Comparison of ENCODE assay signal across 11 cellular contexts in genomic region chr5:154712518-154713437, GRCh38. TPM values are rescaled to one million over a fixed set of nuclear protein-coding genes. Genes with fewer than 3 reads are reported as not detected.
DNase-seq lines count a peak whose midpoint lies in the region; ATAC-seq, FAIRE-seq and TF ChIP-seq lines count a peak whose summit lies in the region.
"Had no signal": no experiment of that assay in that cellular context is flagged by ENCODE, and none has a peak within 500 bp of the region (broad histone marks: within the 10 kb centered on the region; RNA-seq: fewer than 3 reads in every experiment).

No MANE protein-coding gene starts in this region.

- DNase-seq in left ventricle myocardium superior, result peak; percentile 37
- DNase-seq in right atrium auricular region (ENCODE audit: low spot score), result no peak
- DNase-seq in Peyer's patch, result peak in 2 of 3 donors; percentile 83
- DNase-seq in kidney, result peak; percentile 80
- peak; percentile 77 for DNase-seq in upper lobe of right lung
- no peak for DNase-seq in pons (ENCODE audit: low spot score)
- no peak for DNase-seq in activated CD4-positive, alpha-beta memory T cell treated with anti-CD3 and anti-CD28 coated beads for 36 hours
- DNase-seq: activated CD4-positive, alpha-beta T cell treated with anti-CD3 and anti-CD28 coated beads for 4 hours had no signal

- H3K9me3 Mint-ChIP-seq in activated CD4-positive, alpha-beta memory T cell treated with anti-CD3 and anti-CD28 coated beads for 36 hours, result no peaks in the 10 kb centered on the region
- H3K9me3 Mint-ChIP-seq: brain had no signal

- H3K4me1 Mint-ChIP-seq in activated CD4-positive, alpha-beta memory T cell treated with anti-CD3 and anti-CD28 coated beads for 36 hours (ENCODE audit: low read depth), result peaks cover 5% of the 10 kb centered on the region

- TF ChIP-seq CTCF in right atrium auricular region (IDR thresholded peaks at IDR 0.05) (no peak), Peyer's patch (IDR thresholded peaks at IDR 0.05) (no peak), kidney (IDR thresholded peaks at IDR 0.05; ENCODE audit: borderline replicate concordance, extremely low read depth, insufficient read depth) (no peak), upper lobe of right lung (IDR thresholded peaks at IDR 0.05) (no peak)

- POLR2A ChIA-PET in activated CD4-positive, alpha-beta memory T cell treated with anti-CD3 and anti-CD28 coated beads for 36 hours (lab: Charles Lee), result no interaction called here

- H3K9me3 ChIP-seq in right atrium auricular region (no peaks in the 10 kb centered on the region), Peyer's patch (no peaks in the 10 kb centered on the region), kidney (ENCODE audit: control insufficient read depth in 1 of 2, low read length in 2 of 2) (no peaks in the 10 kb centered on the region), upper lobe of right lung (no peaks in the 10 kb centered on the region)

- CTCF ChIA-PET in activated CD4-positive, alpha-beta memory T cell treated with anti-CD3 and anti-CD28 coated beads for 36 hours (lab: Charles Lee), result no interaction called here

- H3K4me3 ChIP-seq in right atrium auricular region (no peak overlapping the region), Peyer's patch (peak overlapping the region in 3 of 4 donors; percentile 20 to 49 (median 47)), kidney (ENCODE audit: low read length in 2 of 2) (peak overlapping the region; percentile 73 to 81), upper lobe of right lung (peak overlapping the region; percentile 30)

- no peaks in the 10 kb centered on the region for H3K36me3 Mint-ChIP-seq in activated CD4-positive, alpha-beta memory T cell treated with anti-CD3 and anti-CD28 coated beads for 36 hours
- H3K36me3 Mint-ChIP-seq: brain had no signal

- no peak overlapping the region for H3K4me3 Mint-ChIP-seq in activated CD4-positive, alpha-beta memory T cell treated with anti-CD3 and anti-CD28 coated beads for 36 hours
- H3K4me3 Mint-ChIP-seq: B cell, brain had no signal

- intact Hi-C loops in left ventricle myocardium superior (cut with micrococcal nuclease) (no loop called here), kidney (cut with DNase I) (no loop called here), upper lobe of right lung (cut with DNase I) (no loop called here)
- intact Hi-C loops in activated CD4-positive, alpha-beta memory T cell treated with anti-CD3 and anti-CD28 coated beads for 36 hours (cut with micrococcal nuclease), result no loop called here

- H3K27me3 ChIP-seq in right atrium auricular region, result no peaks in the 10 kb centered on the region
- no peaks in the 10 kb centered on the region for H3K27me3 ChIP-seq in Peyer's patch
- H3K27me3 ChIP-seq in upper lobe of right lung, result no peaks in the 10 kb centered on the region

- no peak for FAIRE-seq in kidney (lab: Jason Lieb, UNC)

- H3K9ac ChIP-seq in kidney (ENCODE audit: low read length in 2 of 2), result peak overlapping the region; percentile 74 to 76

- no peaks in the 10 kb centered on the region for H3K36me3 ChIP-seq in right atrium auricular region
- no peaks in the 10 kb centered on the region for H3K36me3 ChIP-seq in Peyer's patch
- no peaks in the 10 kb centered on the region for H3K36me3 ChIP-seq in kidney (ENCODE audit: control insufficient read depth in 1 of 2, insufficient read depth in 2 of 2, low read length in 2 of 2)
- no peaks in the 10 kb centered on the region for H3K36me3 ChIP-seq in upper lobe of right lung

- H3K27me3 Mint-ChIP-seq in activated CD4-positive, alpha-beta memory T cell treated with anti-CD3 and anti-CD28 coated beads for 36 hours, result no peaks in the 10 kb centered on the region
- H3K27me3 Mint-ChIP-seq: B cell had no signal

- ATAC-seq in left ventricle myocardium superior (peak; percentile 47), upper lobe of right lung (peak; percentile 88), GM21381 (IDR thresholded peaks at IDR 0.05; ENCODE audit: unreplicated experiment) (no peak)

- H3K4me1 ChIP-seq in right atrium auricular region (no peaks in the 10 kb centered on the region), Peyer's patch (peaks cover 0 to 21% (median 0%) of the 10 kb centered on the region in 4 donors), kidney (ENCODE audit: control insufficient read depth in 1 of 2, insufficient read depth in 1 of 2, low read depth in 1 of 2, low read length in 2 of 2) (peaks cover 10 to 13% of the 10 kb centered on the region in 2 donors), upper lobe of right lung (peaks cover 11% of the 10 kb centered on the region)

- peak; percentile 59 to 84 for TF ChIP-seq POLR2A in Peyer's patch (IDR thresholded peaks at IDR 0.05)

- no peak overlapping the region for H3K27ac Mint-ChIP-seq in activated CD4-positive, alpha-beta memory T cell treated with anti-CD3 and anti-CD28 coated beads for 36 hours
- H3K27ac Mint-ChIP-seq: B cell, brain had no signal

- H3K27ac ChIP-seq in right atrium auricular region, result no peak overlapping the region
- peak overlapping the region; percentile 17 to 83 (median 69) for H3K27ac ChIP-seq in Peyer's patch
- peak overlapping the region; percentile 78 to 84 for H3K27ac ChIP-seq in kidney (ENCODE audit: low read depth in 2 of 2, low read length in 2 of 2)
- peak overlapping the region; percentile 47 for H3K27ac ChIP-seq in upper lobe of right lung

RNA-seq across cellular contexts. Expression of gene LARP1, which starts 42.4 kb away (rescaled TPM):
- total RNA-seq in left ventricle myocardium superior (155 TPM), right atrium auricular region (10 to 100 TPM; 92.4 to 98.1 TPM), Peyer's patch (100 to 1,000 TPM in 3 of 4 donors, 10 to 100 TPM in 1; 84.1 to 177 (median 127) TPM), kidney (155 TPM), upper lobe of right lung (151 TPM)
- 25.2 TPM for polyA plus RNA-seq in kidney (ENCODE audit: insufficient read depth, low read depth, low replicate concordance)
- 100 to 1,000 TPM; 186 to 201 TPM for total RNA-seq in activated CD4-positive, alpha-beta memory T cell treated with anti-CD3 and anti-CD28 coated beads for 36 hours

Comparison
In these comparisons a context has a peak if more than half of its experiments do, and no peak if none do; other contexts are left out.
1. DNase-seq: peak in left ventricle myocardium superior (single experiment), Peyer's patch (2 of 3), kidney (single experiment) and upper lobe of right lung (single experiment); none in right atrium auricular region (single experiment), pons (single experiment) and activated CD4-positive, alpha-beta memory T cell treated with anti-CD3 and anti-CD28 coated beads for 36 hours (single experiment).
2. H3K27ac ChIP-seq: peak in Peyer's patch (4 of 4), kidney (2 of 2) and upper lobe of right lung (single experiment); none in right atrium auricular region (0 of 2).
3. H3K4me3 ChIP-seq: peak in Peyer's patch (3 of 4), kidney (2 of 2) and upper lobe of right lung (single experiment); none in right atrium auricular region (0 of 2).